8 cellular contexts compared by ENCODE assay signal in the genomic region with DNA sequence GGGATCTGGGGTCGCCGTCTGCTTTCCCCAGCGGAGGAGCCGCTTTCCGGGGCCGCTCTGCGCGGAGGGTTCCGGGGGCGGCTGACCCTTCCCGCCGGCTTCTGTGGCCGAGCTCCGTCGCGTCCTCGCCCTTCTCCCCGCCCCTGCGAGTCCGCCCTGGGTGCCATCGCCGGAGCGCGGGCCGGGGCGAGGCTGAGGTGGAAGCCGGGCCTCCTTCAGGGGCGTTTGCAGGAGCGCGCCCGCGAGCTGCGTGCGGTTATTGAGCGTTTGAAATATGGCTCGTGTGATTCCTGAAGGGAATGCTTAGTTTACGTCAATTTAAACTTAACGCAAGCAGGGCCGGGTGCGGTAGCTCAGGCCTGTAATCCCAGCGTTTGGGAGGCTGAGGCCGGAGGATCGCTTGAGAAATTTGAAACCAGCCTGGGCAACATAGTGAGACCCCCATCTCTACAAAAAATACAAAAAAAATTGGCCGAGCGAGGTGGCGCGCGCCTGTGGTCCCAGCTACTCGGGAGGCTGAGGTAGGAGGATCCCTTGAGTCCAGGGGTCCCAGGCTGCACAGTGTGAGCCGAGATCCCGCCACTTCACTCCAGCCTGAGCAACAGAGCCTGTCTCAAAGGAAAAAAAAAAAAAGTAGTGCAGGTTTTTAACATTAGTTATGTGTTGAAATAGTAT. TPM values are rescaled to one million over a fixed set of nuclear protein-coding genes. Genes with fewer than 3 reads are reported as not detected.
DNase-seq lines count a peak whose midpoint lies in the region; ATAC-seq, FAIRE-seq and TF ChIP-seq lines count a peak whose summit lies in the region.

No MANE protein-coding gene starts in this region.

- H3K4me1 Mint-ChIP-seq in CD14-positive monocyte = peaks cover 15% of the 10 kb centered on the region

- peak; percentile 12 for ATAC-seq in GM21423 (IDR thresholded peaks at IDR 0.05; ENCODE audit: unreplicated experiment)

- peak overlapping the region in 3 of 7 donors; percentile 25 to 88 (median 30) for H3K27ac Mint-ChIP-seq in CD14-positive monocyte

- in situ Hi-C loops in KBM-7 (cut with MboI; ENCODE audit: low pct_unique_long_range_greater_than_20kb, low sequenced_read_pairs) = no loop called here

- peak overlapping the region; percentile 78 to 85 for H3K4me3 Mint-ChIP-seq in CD14-positive monocyte

- H3K9me3 ChIP-seq in iPS-15b (ENCODE audit: control insufficient read depth, insufficient read depth, low read length) (no peaks in the 10 kb centered on the region), spleen (peaks cover 0 to 32% (median 15%) of the 10 kb centered on the region in 8 donors)

- intact Hi-C loops in CD14-positive monocyte (cut with micrococcal nuclease) = loop anchor here in 1 of 2 donors (5.0 to 10.0 kb wide), 2 partner anchors 51 to 113 kb away; partner anchors contain the start of genes ANKLE2 and GOLGA3
- intact Hi-C loops in spleen (cut with DNase I; ENCODE audit: low total_unique reads) = no loop called here

- peaks cover 0 to 2% (median 0%) of the 10 kb centered on the region in 7 donors for H3K9me3 Mint-ChIP-seq in CD14-positive monocyte

- whole genome bisulfite sequencing in spleen, 5 donors = 9 to 27% (median 9%) methylated on average over 19 to 51 of the region's 51 CpGs

- H3K9ac ChIP-seq in iPS-15b (ENCODE audit: low read depth, low read length) = peak overlapping the region; percentile 60

- peaks cover 11 to 30% of the 10 kb centered on the region in 2 donors for H3K36me3 Mint-ChIP-seq in CD14-positive monocyte

- DNase-seq in CD14-positive monocyte (ENCODE audit: low spot score) = no peak
- peak; percentile 32 for DNase-seq in KBM-7
- DNase-seq in activated naive CD4-positive, alpha-beta T cell treated with anti-CD3 and anti-CD28 coated beads, Interleukin-2, amount 50 U/mL, for 16 hours = peak; percentile 35
- no peak for DNase-seq in spleen
- DNase-seq in SKM-1 (lab: John Stamatoyannopoulos, UW; ENCODE audit: unreplicated experiment) = no peak
- no peak for DNase-seq in H54 (ENCODE audit: insufficient read length, low spot score)

- H3K4me1 ChIP-seq in iPS-15b (ENCODE audit: control insufficient read depth, insufficient read depth, low read length) (no peaks in the 10 kb centered on the region), spleen (peaks cover 14 to 44% (median 31%) of the 10 kb centered on the region in 6 donors)

- H3K27ac ChIP-seq in spleen = peak overlapping the region in 6 of 8 donors; percentile 32 to 93 (median 87)

- peaks cover 9% of the 10 kb centered on the region for H3K36me3 ChIP-seq in iPS-15b (ENCODE audit: control insufficient read depth, insufficient read depth, low read length)
- peaks cover 0 to 36% (median 12%) of the 10 kb centered on the region in 6 donors for H3K36me3 ChIP-seq in spleen

- H3K27me3 ChIP-seq in iPS-15b (ENCODE audit: control insufficient read depth, insufficient read depth, low read length) = no peaks in the 10 kb centered on the region
- H3K27me3 ChIP-seq in spleen (replicated peaks in 1 of 7) = no peaks in the 10 kb centered on the region

- TF ChIP-seq POLR2A in spleen (IDR thresholded peaks at IDR 0.05) = no peak
- no peak for TF ChIP-seq POLR2A in H54 (IDR thresholded peaks at IDR 0.05; ENCODE audit: low read depth, low read length)

- H3K4me3 ChIP-seq in iPS-15b (ENCODE audit: low read depth, low read length) (peak overlapping the region; percentile 70), spleen (peak overlapping the region; percentile 64 to 98 (median 92))

- peaks cover 0 to 2% (median 2%) of the 10 kb centered on the region in 3 donors for H3K27me3 Mint-ChIP-seq in CD14-positive monocyte (ENCODE audit: low read depth in 3 of 3)

- no peak for FAIRE-seq in H54 (lab: Jason Lieb, UNC)

- TF ChIP-seq CTCF in CD14-positive monocyte (IDR thresholded peaks at IDR 0.05) = no peak
- TF ChIP-seq CTCF in spleen (IDR thresholded peaks at IDR 0.05 in 8 of 11, conservative IDR thresholded peaks at IDR 0.05 in 3 of 11) = no peak

RNA-seq across cellular contexts. Expression of gene PGAM5, which starts 0.7 kb away (rescaled TPM):
- polyA plus RNA-seq in CD14-positive monocyte = 10 to 100 TPM in 1 of 2 donors, 1 to 10 TPM in 1; 7.0 to 10.3 TPM
- total RNA-seq in spleen = 10 to 100 TPM; 19.4 to 28.8 (median 21.7) TPM
- 10 to 100 TPM in 2 of 3 donors, 1 to 10 TPM in 1; 8.2 to 24.0 (median 14.1) TPM for polyA plus RNA-seq in spleen

RNA-seq across cellular contexts. Expression of gene PXMP2, which starts 23.9 kb away (rescaled TPM):
- polyA plus RNA-seq in CD14-positive monocyte (1 to 10 TPM; 8.7 to 9.2 TPM), spleen (10 to 100 TPM in 1 of 3 donors, 1 to 10 TPM in 2; 3.3 to 11.3 (median 7.7) TPM)
- total RNA-seq in spleen = 10 to 100 TPM in 4 of 7 donors, 1 to 10 TPM in 3; 8.4 to 19.6 (median 10.0) TPM

RNA-seq across cellular contexts. Expression of gene POLE, which starts 24.2 kb away (rescaled TPM):
- polyA plus RNA-seq in CD14-positive monocyte = 1 to 10 TPM in 1 of 2 donors, under 1 TPM in 1; 1.00 to 2.2 TPM
- total RNA-seq in spleen = 100 to 1,000 TPM in 3 of 7 donors, 10 to 100 TPM in 4; 70.1 to 122 (median 99.6) TPM
- 10 to 100 TPM; 18.1 to 37.6 (median 30.4) TPM for polyA plus RNA-seq in spleen

RNA-seq across cellular contexts. Expression of gene ANKLE2, which starts 50.3 kb away (rescaled TPM):
- polyA plus RNA-seq in CD14-positive monocyte (10 to 100 TPM; 10.1 to 15.0 TPM), spleen (10 to 100 TPM; 25.7 to 48.5 (median 40.4) TPM)
- 10 to 100 TPM; 60.4 to 86.5 (median 82.3) TPM for total RNA-seq in spleen

Comparison
In these comparisons a context has a peak if more than half of its experiments do, and no peak if none do; other contexts are left out.
1. DNase-seq: peak in KBM-7 (single experiment) and activated naive CD4-positive, alpha-beta T cell treated with anti-CD3 and anti-CD28 coated beads, Interleukin-2, amount 50 U/mL, for 16 hours (single experiment); none in CD14-positive monocyte (single experiment), spleen (single experiment), SKM-1 (single experiment) and H54 (single experiment).
2. RNA of gene POLE, which starts 24.2 kb away (polyA plus RNA-seq): 18.1 to 37.6 TPM in spleen; 1.00 to 2.2 TPM in CD14-positive monocyte; every median in the first group is over 4 times any median in the second.